ENCODE assay signal across 8 cellular contexts in the genomic region with DNA sequence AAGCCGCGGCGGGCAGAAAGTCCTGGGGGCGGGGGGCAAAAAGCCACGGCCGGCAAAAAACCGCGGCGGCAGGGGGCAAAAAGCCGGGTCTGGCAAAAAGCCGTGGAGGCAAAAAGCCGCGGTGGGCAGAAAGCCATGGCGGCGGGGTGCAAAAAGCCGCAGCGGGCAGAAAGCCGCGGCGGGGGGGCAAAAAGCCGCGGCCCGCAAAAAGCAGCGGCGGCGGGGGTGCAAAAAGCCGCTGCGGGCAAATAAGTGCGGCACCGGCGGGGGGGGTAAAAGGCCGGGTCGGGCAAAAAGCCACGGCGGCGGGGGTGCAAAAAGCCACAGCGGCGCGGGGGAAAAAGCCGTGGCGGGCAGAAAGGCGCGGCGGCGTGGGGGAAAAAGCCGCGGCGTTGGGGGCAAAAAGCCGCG.
DNase-seq lines count a peak whose midpoint lies in the region; ATAC-seq, FAIRE-seq and TF ChIP-seq lines count a peak whose summit lies in the region.
"Not testable (repeated sequence)": the region's sequence is repeated elsewhere in the genome, so short reads cannot be mapped to it uniquely, and the experiment has no call there.

No MANE protein-coding gene starts in this region.

- intact Hi-C loops in CD14-positive monocyte (cut with micrococcal nuclease); activated CD4-positive, alpha-beta T cell treated with anti-CD3 and anti-CD28 coated beads for 36 hours (cut with DNase I, micrococcal nuclease); GM12878 (cut with micrococcal nuclease; ENCODE audit: unreplicated experiment); HepG2 (cut with micrococcal nuclease; ENCODE audit: unreplicated experiment): not testable (repeated sequence)

- H3K79me2 ChIP-seq in KMS-11 (ENCODE audit: insufficient read depth, low read depth); GM12878 (ENCODE audit: control insufficient read depth, insufficient read depth, low read length); HepG2 (ENCODE audit: insufficient read depth, low read length); parathyroid adenoma: not testable (repeated sequence)

- not testable (repeated sequence) for H3K27ac ChIP-seq in KMS-11; GM12878 (ENCODE audit: control insufficient read depth, insufficient read depth); HepG2 (ENCODE audit: extremely low read length, insufficient read depth, low read length); parathyroid adenoma; suprapubic skin

- not testable (repeated sequence) for H3K27me3 ChIP-seq in KMS-11 (ENCODE audit: insufficient read depth, low read depth); GM12878 (replicated peaks in 1 of 2; ENCODE audit: control insufficient read depth in 2 of 2, insufficient read depth in 2 of 2, low read length in 1 of 2); HepG2 (ENCODE audit: control insufficient read depth in 1 of 2, insufficient read depth in 2 of 2, low read length in 2 of 2); parathyroid adenoma (ENCODE audit: control insufficient read depth, insufficient read depth, low read length); suprapubic skin

- not testable (repeated sequence) for H4K20me1 ChIP-seq in KMS-11 (ENCODE audit: insufficient read depth); GM12878 (ENCODE audit: control insufficient read depth, insufficient read depth); HepG2 (ENCODE audit: insufficient read depth, low read length)

- not testable (repeated sequence) for ATAC-seq in activated CD4-positive, alpha-beta T cell treated with anti-CD3 and anti-CD28 coated beads for 36 hours; GM12878; HepG2

- H3K9ac ChIP-seq in KMS-11, result peak overlapping the region; percentile 39; the same call in 1 of the 2 replicates
- H3K9ac ChIP-seq in GM12878 (ENCODE audit: control insufficient read depth, insufficient read depth, low read length); HepG2 (ENCODE audit: insufficient read depth, low read depth, low read length); parathyroid adenoma: not testable (repeated sequence)

- peak; percentile 45 for DNase-seq in CD14-positive monocyte (ENCODE audit: low spot score)
- peak; percentile 47 for DNase-seq in activated CD4-positive, alpha-beta T cell treated with anti-CD3 and anti-CD28 coated beads for 36 hours
- DNase-seq in GM12878 (ENCODE audit: low read depth, low spot score); fibroblast of pulmonary artery (ENCODE audit: low read depth); HepG2 (ENCODE audit: low spot score): not testable (repeated sequence)
- peak; percentile 60 to 78 for DNase-seq in suprapubic skin (ENCODE audit: low spot score in 2 of 2)

- not testable (repeated sequence) for TF ChIP-seq RAD21 in GM12878 (IDR thresholded peaks at IDR 0.05; ENCODE audit: insufficient read depth, low read depth, low read length); HepG2 (CRISPR knock-in tag; IDR thresholded peaks at IDR 0.05)

- H3K4me3 ChIP-seq in KMS-11 (IDR thresholded peaks at IDR 0.05; ENCODE audit: insufficient read depth, low read depth, low read length); GM12878: not testable (repeated sequence)
- peak overlapping the region; percentile 48 for H3K4me3 ChIP-seq in fibroblast of pulmonary artery (replicated peaks; ENCODE audit: low read depth, low read length)
- peak overlapping the region; percentile 50 to 63 (median 61); a peak in 4 of 6 replicates for H3K4me3 ChIP-seq in HepG2 (replicated peaks in 1 of 3; ENCODE audit: insufficient read depth in 1 of 3, low read depth in 2 of 3, low read length in 3 of 3)
- H3K4me3 ChIP-seq in parathyroid adenoma (ENCODE audit: low read depth, low read length), result peak overlapping the region; percentile 34
- peak overlapping the region; percentile 65 for H3K4me3 ChIP-seq in suprapubic skin

- H3K4me3 Mint-ChIP-seq in CD14-positive monocyte, result peak overlapping the region; percentile 79 to 82
- H3K4me3 Mint-ChIP-seq in activated CD4-positive, alpha-beta T cell treated with anti-CD3 and anti-CD28 coated beads for 36 hours, result not testable (repeated sequence)

- 5% methylated on average over 10 of the region's 50 CpGs for WGBS in GM12878 (ENCODE audit: insufficient coverage, insufficient replicate concordance, low lambda C conversion rate, missing lambda C conversion rate)
- WGBS in HepG2 (ENCODE audit: low lambda C conversion rate), result 2% methylated on average over 50 of the region's 50 CpGs
- no CpG with 5 or more reads among the region's 50 CpGs for WGBS in suprapubic skin

- H3K4me1 ChIP-seq in KMS-11 (ENCODE audit: low read depth, poor library complexity, severe bottlenecking); GM12878 (ENCODE audit: control insufficient read depth, insufficient read depth, low read length); HepG2 (ENCODE audit: insufficient read depth, low read length); parathyroid adenoma; suprapubic skin: not testable (repeated sequence)

- SMC1A ChIA-PET in GM12878 (lab: Charles Lee; ENCODE audit: uncharacterized antibody, unreplicated experiment), result not testable (repeated sequence)

- H3K27ac Mint-ChIP-seq in CD14-positive monocyte; activated CD4-positive, alpha-beta T cell treated with anti-CD3 and anti-CD28 coated beads for 36 hours: not testable (repeated sequence)

- TF ChIP-seq EP300 in GM12878 (IDR thresholded peaks at IDR 0.05; ENCODE audit: borderline replicate concordance in 1 of 2, control insufficient read depth in 1 of 2, low read depth in 2 of 2, low read length in 2 of 2); HepG2 (IDR thresholded peaks at IDR 0.05; ENCODE audit: low read depth in 2 of 2, low read length in 2 of 2); HepG2 (CRISPR knock-in tag; IDR thresholded peaks at IDR 0.05; ENCODE audit: borderline replicate concordance); suprapubic skin (IDR thresholded peaks at IDR 0.05): not testable (repeated sequence)

- peak overlapping the region; percentile 78 for H3K4me2 ChIP-seq in KMS-11
- H3K4me2 ChIP-seq in GM12878 (ENCODE audit: control insufficient read depth, insufficient read depth); parathyroid adenoma (ENCODE audit: low read length): not testable (repeated sequence)
- peak overlapping the region; percentile 12; the same call in 1 of the 2 replicates for H3K4me2 ChIP-seq in HepG2 (ENCODE audit: low read depth, low read length)

- H3K36me3 ChIP-seq in KMS-11 (ENCODE audit: insufficient read depth); GM12878 (ENCODE audit: control insufficient read depth in 2 of 2, insufficient read depth in 2 of 2, low read length in 1 of 2); HepG2 (replicated peaks in 1 of 2; ENCODE audit: control insufficient read depth in 1 of 2, insufficient read depth in 2 of 2, low read length in 2 of 2); parathyroid adenoma (ENCODE audit: control insufficient read depth, insufficient read depth, low read length); suprapubic skin: not testable (repeated sequence)

- not testable (repeated sequence) for TF ChIP-seq CTCF in CD14-positive monocyte (IDR thresholded peaks at IDR 0.05); KMS-11 (conservative IDR thresholded peaks at IDR 0.05; ENCODE audit: low read depth, low read length); GM12878 (IDR thresholded peaks at IDR 0.05 in 2 of 3, conservative IDR thresholded peaks at IDR 0.05 in 1 of 3; ENCODE audit: control insufficient read depth in 2 of 3, extremely low read depth in 1 of 3, insufficient read depth in 1 of 3, low read depth in 3 of 3, low read length in 3 of 3); fibroblast of pulmonary artery (IDR thresholded peaks at IDR 0.05; ENCODE audit: low read length, missing control alignments); HepG2 (CRISPR knock-in tag; IDR thresholded peaks at IDR 0.05); parathyroid adenoma (IDR thresholded peaks at IDR 0.05); suprapubic skin (IDR thresholded peaks at IDR 0.05)

- H2AFZ ChIP-seq in KMS-11 (ENCODE audit: low read depth), result peak overlapping the region; percentile 78
- H2AFZ ChIP-seq in GM12878 (ENCODE audit: control insufficient read depth, low read depth, low read length); HepG2 (ENCODE audit: low read length); parathyroid adenoma: not testable (repeated sequence)

- FAIRE-seq in GM12878 (lab: Jason Lieb, UNC); HepG2 (lab: Jason Lieb, UNC): not testable (repeated sequence)

- not testable (repeated sequence) for H3K27me3 Mint-ChIP-seq in CD14-positive monocyte (ENCODE audit: low read depth in 3 of 3); activated CD4-positive, alpha-beta T cell treated with anti-CD3 and anti-CD28 coated beads for 36 hours

- not testable (repeated sequence) for H3K4me1 Mint-ChIP-seq in CD14-positive monocyte; activated CD4-positive, alpha-beta T cell treated with anti-CD3 and anti-CD28 coated beads for 36 hours

- not testable (repeated sequence) for H3K9me3 Mint-ChIP-seq in CD14-positive monocyte; activated CD4-positive, alpha-beta T cell treated with anti-CD3 and anti-CD28 coated beads for 36 hours (ENCODE audit: low read depth)

- RAD21 ChIA-PET in GM12878 (lab: Charles Lee; ENCODE audit: unreplicated experiment), result not testable (repeated sequence)

- TF ChIP-seq POLR2A in GM12878 (IDR thresholded peaks at IDR 0.05; ENCODE audit: low read depth, low read length); HepG2 (IDR thresholded peaks at IDR 0.05; ENCODE audit: insufficient read depth in 1 of 2, low read depth in 2 of 2, low read length in 2 of 2); suprapubic skin (IDR thresholded peaks at IDR 0.05): not testable (repeated sequence)

- CTCF ChIA-PET in activated CD4-positive, alpha-beta T cell treated with anti-CD3 and anti-CD28 coated beads for 36 hours (lab: Charles Lee); GM12878 (lab: Yijun Ruan, JAX); HepG2 (lab: Yijun Ruan, JAX; ENCODE audit: low intra/inter-chr PET ratio, low total read pairs): not testable (repeated sequence)

- not testable (repeated sequence) for H3K9me3 ChIP-seq in GM12878 (replicated peaks; ENCODE audit: control insufficient read depth, insufficient read depth, low read length); HepG2 (ENCODE audit: low read length); parathyroid adenoma (ENCODE audit: control insufficient read depth, low read length); suprapubic skin

- H3K36me3 Mint-ChIP-seq in CD14-positive monocyte; activated CD4-positive, alpha-beta T cell treated with anti-CD3 and anti-CD28 coated beads for 36 hours (ENCODE audit: low read depth): not testable (repeated sequence)

- in situ Hi-C loops in GM12878 (cut with MboI); HepG2 (cut with HindIII; ENCODE audit: extremely low pct_ligation_motif_present, low pct_unique_long_range_greater_than_20kb): not testable (repeated sequence)

- not testable (repeated sequence) for BruUV-seq in GM12878 (replicated peaks; lab: Mats Ljungman, UMichigan); HepG2 (replicated peaks; lab: Mats Ljungman, UMichigan)

- POLR2A ChIA-PET in activated CD4-positive, alpha-beta T cell treated with anti-CD3 and anti-CD28 coated beads for 36 hours (lab: Charles Lee); GM12878 (lab: Charles Lee); HepG2 (lab: Yijun Ruan, JAX): not testable (repeated sequence)
